In genomic region chr14:103512701-103513611, GRCh38 we compare ENCODE assay signal across 9 cellular contexts. TPM values are rescaled to one million over a fixed set of nuclear protein-coding genes. Genes with fewer than 3 reads are reported as not detected.
DNase-seq lines count a peak whose midpoint lies in the region; ATAC-seq and TF ChIP-seq lines count a peak whose summit lies in the region.
"Had no signal": no experiment of that assay in that cellular context is flagged by ENCODE, and none has a peak within 500 bp of the region (broad histone marks: within the 10 kb centered on the region; RNA-seq: fewer than 3 reads in every experiment).

No MANE protein-coding gene starts in this region.

- TF ChIP-seq RAD21 in SK-N-SH (IDR thresholded peaks at IDR 0.05; ENCODE audit: low read length): no peak

- TF ChIP-seq POLR2A in heart left ventricle (IDR thresholded peaks at IDR 0.05): no peak
- TF ChIP-seq POLR2A in gastrocnemius medialis (IDR thresholded peaks at IDR 0.05): peak in 1 of 2 donors; percentile 9

- TF ChIP-seq CTCF in SK-N-SH (IDR thresholded peaks at IDR 0.05) (no peak), WERI-Rb-1 (IDR thresholded peaks at IDR 0.05; ENCODE audit: low read depth, low read length) (peak; percentile 39; the same call in 1 of the 2 replicates), heart left ventricle (IDR thresholded peaks at IDR 0.05) (peak in 2 of 12 donors; percentile 10 to 23), gastrocnemius medialis (IDR thresholded peaks at IDR 0.05 in 4 of 5, conservative IDR thresholded peaks at IDR 0.05 in 1 of 5) (no peak)

- H3K27me3 ChIP-seq in SK-N-SH (ENCODE audit: insufficient read depth) (no peaks in the 10 kb centered on the region), WERI-Rb-1 (ENCODE audit: insufficient read depth, low read depth, severe bottlenecking) (no peaks in the 10 kb centered on the region), heart left ventricle (no peaks in the 10 kb centered on the region), gastrocnemius medialis (no peaks in the 10 kb centered on the region)
- H3K27me3 ChIP-seq: right lobe of liver had no signal

- POLR2A ChIA-PET in SK-N-SH (lab: Yijun Ruan, JAX): no interaction called here

- no peak overlapping the region for H3K4me3 ChIP-seq in SK-N-SH (ENCODE audit: low read depth in 2 of 2, low read length in 1 of 2)
- no peak overlapping the region for H3K4me3 ChIP-seq in WERI-Rb-1 (ENCODE audit: low read depth, low read length)
- peak overlapping the region in 1 of 12 donors; percentile 5 for H3K4me3 ChIP-seq in heart left ventricle
- H3K4me3 ChIP-seq in gastrocnemius medialis: no peak overlapping the region
- H3K4me3 ChIP-seq: right lobe of liver had no signal

- H3K36me3 ChIP-seq in SK-N-SH (replicated peaks in 1 of 2; ENCODE audit: control insufficient read depth in 1 of 2, insufficient read depth in 2 of 2, low read length in 1 of 2) (peaks cover 16 to 19% of the 10 kb centered on the region in 2 experiments), WERI-Rb-1 (no peaks in the 10 kb centered on the region; the same call in 1 of the 2 replicates), heart left ventricle (peaks cover 0 to 44% (median 31%) of the 10 kb centered on the region in 9 donors), gastrocnemius medialis (peaks cover 0 to 20% of the 10 kb centered on the region in 2 donors)

- peaks cover 5% of the 10 kb centered on the region; the same call in 1 of the 2 replicates for H4K20me1 ChIP-seq in SK-N-SH (ENCODE audit: insufficient read depth)

- no peaks in the 10 kb centered on the region for H3K79me2 ChIP-seq in SK-N-SH (ENCODE audit: insufficient read depth)

- in situ Hi-C loops in gastrocnemius medialis (cut with MboI; ENCODE audit: low sequenced_read_pairs in 4 of 4): no loop called here

- no peak overlapping the region for H3K4me2 ChIP-seq in SK-N-SH

- H3F3A ChIP-seq in SK-N-SH (replicated peaks; ENCODE audit: insufficient read depth): peaks cover 21% of the 10 kb centered on the region

- CTCF ChIA-PET in SK-N-SH (lab: Yijun Ruan, JAX): interaction anchor here (1.1 to 6.2 kb wide), 2 partner anchors 14 to 34 kb away, joined by 3 to 46 read pairs; no protein-coding TSS in a partner anchor

- peak overlapping the region in 1 of 2 experiments; percentile 34; a peak in 1 of 4 replicates for H3K27ac ChIP-seq in SK-N-SH (ENCODE audit: low read depth in 2 of 2, low read length in 1 of 2)
- no peak overlapping the region for H3K27ac ChIP-seq in WERI-Rb-1
- peak overlapping the region in 11 of 12 donors; percentile 57 to 82 (median 71) for H3K27ac ChIP-seq in heart left ventricle
- peak overlapping the region; percentile 76 to 85 (median 82) for H3K27ac ChIP-seq in gastrocnemius medialis
- H3K27ac ChIP-seq: right lobe of liver had no signal

- no peak for TF ChIP-seq EP300 in SK-N-SH (IDR thresholded peaks at IDR 0.05; ENCODE audit: borderline replicate concordance in 1 of 2, low read depth in 1 of 2, low read length in 1 of 2)

- DNase-seq in SK-N-SH (no peak), WERI-Rb-1 (peak; percentile 69), heart left ventricle (peak in 3 of 5 donors; percentile 74 to 78 (median 76)), gastrocnemius medialis (peak; percentile 57 to 78), GM19240 (ENCODE audit: insufficient read length, low spot score) (no peak)
- no peak for DNase-seq in stimulated activated CD4-positive, alpha-beta T cell treated with anti-CD3 and anti-CD28 coated beads, Interleukin-1b, Interleukin-23, amount 100 ng/mL, for 48 hours

- no peaks in the 10 kb centered on the region for H3K9me3 ChIP-seq in SK-N-SH
- H3K9me3 ChIP-seq in WERI-Rb-1 (ENCODE audit: severe bottlenecking): no peaks in the 10 kb centered on the region
- no peaks in the 10 kb centered on the region for H3K9me3 ChIP-seq in heart left ventricle
- H3K9me3 ChIP-seq in gastrocnemius medialis: no peaks in the 10 kb centered on the region
- H3K9me3 ChIP-seq: right lobe of liver had no signal

- 92% methylated on average over 12 of the region's 25 CpGs for WGBS in SK-N-SH (ENCODE audit: low lambda C conversion rate)
- WGBS in heart left ventricle, 4 donors: 38 to 45% (median 45%) methylated on average over 20 to 25 of the region's 25 CpGs

- ATAC-seq in SK-N-SH treated with all-trans-retinoic acid at 6 μM for 48 hours: peak; percentile 43
- peak; percentile 66 to 78 (median 71) for ATAC-seq in heart left ventricle
- peak; percentile 68 to 78 for ATAC-seq in gastrocnemius medialis
- ATAC-seq in GM21529 (IDR thresholded peaks at IDR 0.05; ENCODE audit: unreplicated experiment): no peak

- H3K9ac ChIP-seq in SK-N-SH: no peak overlapping the region

- H3K4me1 ChIP-seq in SK-N-SH (ENCODE audit: control insufficient read depth in 1 of 2, insufficient read depth in 2 of 2, low read depth in 1 of 2, low read length in 1 of 2) (peaks cover 3 to 10% of the 10 kb centered on the region in 2 experiments; a peak in 1 of 4 replicates), heart left ventricle (peaks cover 0 to 41% (median 17%) of the 10 kb centered on the region in 12 donors), gastrocnemius medialis (peaks cover 15 to 17% of the 10 kb centered on the region in 2 donors)

- H3K9me2 ChIP-seq in SK-N-SH: no peaks in the 10 kb centered on the region

- intact Hi-C loops in heart left ventricle (cut with DNase I) (no loop called here), gastrocnemius medialis (cut with DNase I; ENCODE audit: low total_unique reads) (no loop called here)

- no peak overlapping the region for H2AFZ ChIP-seq in SK-N-SH (ENCODE audit: low read depth)

TF ChIP-seq in SK-N-SH treated with all-trans-retinoic acid at 6 μM for 48 hours, 23 proteins besides CTCF, POLR2A, EP300 and RAD21 (continues in another document):
- TF ChIP-seq BACH2 (CRISPR knock-in tag; IDR thresholded peaks at IDR 0.05; ENCODE audit: borderline replicate concordance) (no peak), CREB5 (CRISPR knock-in tag; IDR thresholded peaks at IDR 0.05; ENCODE audit: low read depth) (no peak), ZNF565 (CRISPR knock-in tag; conservative IDR thresholded peaks at IDR 0.05; ENCODE audit: low read depth) (no peak), ISL1 (CRISPR knock-in tag; IDR thresholded peaks at IDR 0.05) (no peak), CSDC2 (CRISPR knock-in tag; IDR thresholded peaks at IDR 0.05) (no peak), TCF4 (CRISPR knock-in tag; IDR thresholded peaks at IDR 0.05; ENCODE audit: borderline replicate concordance) (no peak)

TF ChIP-seq in SK-N-SH, 30 proteins besides CTCF, POLR2A, EP300 and RAD21 (continues in another document):
- TF ChIP-seq MEF2A (IDR thresholded peaks at IDR 0.05; ENCODE audit: borderline replicate concordance, low read depth): no peak
- no peak for TF ChIP-seq SIN3A (IDR thresholded peaks at IDR 0.05; ENCODE audit: borderline replicate concordance, low read depth, low read length)
- no peak for TF ChIP-seq SMC3 (IDR thresholded peaks at IDR 0.05; ENCODE audit: low read depth, low read length)
- TF ChIP-seq YY1 (IDR thresholded peaks at IDR 0.05; ENCODE audit: low read depth): no peak
- no peak for TF ChIP-seq TAF1 (IDR thresholded peaks at IDR 0.05; ENCODE audit: borderline replicate concordance, low read depth, low read length)
- no peak for TF ChIP-seq RFX5 (IDR thresholded peaks at IDR 0.05; ENCODE audit: low read length)
- no peak for TF ChIP-seq TCF12 (IDR thresholded peaks at IDR 0.05)

RNA-seq across cellular contexts. Expression of gene CKB, which starts 9.7 kb away (rescaled TPM):
- polyA plus RNA-seq in SK-N-SH (2012; rRNA removed): 47.6 and 53.0 TPM in 2 replicates
- polyA plus RNA-seq in SK-N-SH (2012; cell fraction: cytosol; rRNA removed): 24.1 and 41.5 TPM in 2 replicates
- 111 and 208 TPM in 2 replicates for polyA plus RNA-seq in SK-N-SH (2012; cell fraction: nucleus; rRNA removed)
- total RNA-seq in heart left ventricle: 1,000 to 10,000 TPM in 2 of 9 donors, 100 to 1,000 TPM in 7; 203 to 1,105 (median 462) TPM
- 1,000 to 10,000 TPM in 1 of 2 donors, 100 to 1,000 TPM in 1; 529 to 1,103 TPM for polyA plus RNA-seq in heart left ventricle
- 100 to 1,000 TPM in 1 of 4 donors, 10 to 100 TPM in 3; 20.7 to 110 (median 43.4) TPM for total RNA-seq in gastrocnemius medialis

RNA-seq across cellular contexts. Expression of gene TRMT61A, which starts 16.0 kb away (rescaled TPM):
- polyA plus RNA-seq in SK-N-SH (2012; rRNA removed) (15.8 and 18.1 TPM in 2 replicates), heart left ventricle (10 to 100 TPM in 1 of 2 donors, 1 to 10 TPM in 1; 5.8 to 15.9 TPM)
- polyA plus RNA-seq in SK-N-SH (2012; cell fraction: cytosol; rRNA removed): 6.9 and 12.1 TPM in 2 replicates
- polyA plus RNA-seq in SK-N-SH (2012; cell fraction: nucleus; rRNA removed): 32.9 and 37.6 TPM in 2 replicates
- total RNA-seq in heart left ventricle (1 to 10 TPM; 3.2 to 7.1 (median 5.1) TPM), gastrocnemius medialis (10 to 100 TPM in 1 of 4 donors, 1 to 10 TPM in 3; 8.3 to 11.0 (median 9.6) TPM)

RNA-seq across cellular contexts. Expression of gene BAG5, which starts 49.5 kb away (rescaled TPM):
- polyA plus RNA-seq in SK-N-SH (2012; rRNA removed): 5.2 and 5.9 TPM in 2 replicates
- 7.9 and 8.3 TPM in 2 replicates for polyA plus RNA-seq in SK-N-SH (2012; cell fraction: cytosol; rRNA removed)
- 3.4 and 5.4 TPM in 2 replicates for polyA plus RNA-seq in SK-N-SH (2012; cell fraction: nucleus; rRNA removed)
- 10 to 100 TPM; 15.0 to 22.8 (median 17.0) TPM for total RNA-seq in heart left ventricle
- polyA plus RNA-seq in heart left ventricle: 10 to 100 TPM in 1 of 2 donors, 1 to 10 TPM in 1; 4.8 to 19.1 TPM
- total RNA-seq in gastrocnemius medialis: 10 to 100 TPM; 16.9 to 22.6 (median 21.0) TPM

RNA-seq across cellular contexts. Expression of gene COA8, which starts 49.8 kb away (rescaled TPM):
- 25.2 and 25.4 TPM in 2 replicates for polyA plus RNA-seq in SK-N-SH (2012; rRNA removed)
- 29.8 and 31.6 TPM in 2 replicates for polyA plus RNA-seq in SK-N-SH (2012; cell fraction: cytosol; rRNA removed)
- 4.9 and 8.9 TPM in 2 replicates for polyA plus RNA-seq in SK-N-SH (2012; cell fraction: nucleus; rRNA removed)
- 10 to 100 TPM; 30.6 to 66.5 (median 41.9) TPM for total RNA-seq in heart left ventricle
- polyA plus RNA-seq in heart left ventricle: 100 to 1,000 TPM in 1 of 2 donors, 10 to 100 TPM in 1; 47.5 to 109 TPM
- 100 to 1,000 TPM in 1 of 4 donors, 10 to 100 TPM in 3; 56.7 to 111 (median 71.7) TPM for total RNA-seq in gastrocnemius medialis

Comparison
In these comparisons a context has a peak if more than half of its experiments do, and no peak if none do; other contexts are left out.
1. DNase-seq: peak in WERI-Rb-1 (single experiment), heart left ventricle (3 of 5) and gastrocnemius medialis (2 of 2); none in SK-N-SH (single experiment), stimulated activated CD4-positive, alpha-beta T cell treated with anti-CD3 and anti-CD28 coated beads, Interleukin-1b, Interleukin-23, amount 100 ng/mL, for 48 hours (single experiment) and GM19240 (single experiment).